Comparison of ENCODE assay signal across 8 cellular contexts in genomic region chr15:89654311-89654761, GRCh38. TPM values are rescaled to one million over a fixed set of nuclear protein-coding genes. Genes with fewer than 3 reads are reported as not detected.
DNase-seq lines count a peak whose midpoint lies in the region; ATAC-seq, FAIRE-seq and TF ChIP-seq lines count a peak whose summit lies in the region.

No MANE protein-coding gene starts in this region.

- H2AFZ ChIP-seq in astrocyte (ENCODE audit: low read depth, low read length) = peak overlapping the region; percentile 94
- no peak overlapping the region for H2AFZ ChIP-seq in HepG2 (ENCODE audit: low read length)

- no TSS peak for BruUV-seq in HepG2 (replicated peaks; lab: Mats Ljungman, UMichigan)

- TF ChIP-seq POLR2A in HepG2 (IDR thresholded peaks at IDR 0.05; ENCODE audit: insufficient read depth in 1 of 2, low read depth in 2 of 2, low read length in 2 of 2) = no peak
- TF ChIP-seq POLR2A in transverse colon (IDR thresholded peaks at IDR 0.05) = no peak

- intact Hi-C loops in HepG2 (cut with micrococcal nuclease; ENCODE audit: unreplicated experiment) = no loop called here
- intact Hi-C loops in transverse colon (cut with DNase I; ENCODE audit: low total_unique reads) = no loop called here

- TF ChIP-seq RAD21 in HepG2 (CRISPR knock-in tag; IDR thresholded peaks at IDR 0.05) = no peak

- H3K27me3 ChIP-seq in astrocyte (ENCODE audit: insufficient read depth, low read length) = no peaks in the 10 kb centered on the region
- peaks cover 0 to 2% of the 10 kb centered on the region in 2 experiments; a peak in 1 of 5 replicates for H3K27me3 ChIP-seq in HepG2 (ENCODE audit: control insufficient read depth in 1 of 2, insufficient read depth in 2 of 2, low read length in 2 of 2)
- peaks cover 20% of the 10 kb centered on the region for H3K27me3 ChIP-seq in transverse colon

- WGBS in HepG2 (ENCODE audit: low lambda C conversion rate) = 6% methylated on average over 13 of the region's 13 CpGs
- 56 to 74% methylated on average over 5 to 13 of the region's 13 CpGs for WGBS in transverse colon (ENCODE audit: low coverage in 1 of 2), 2 donors

- POLR2A ChIA-PET in HepG2 (lab: Yijun Ruan, JAX) = interaction anchor here (1.0 kb wide), 1 partner anchor 11 kb away, joined by 3 read pairs; no protein-coding TSS in a partner anchor

- DNase-seq in activated T-cell treated with anti-CD3 and anti-CD28 coated beads, Interleukin-2, amount 50 U/mL, for 24 hours = no peak
- DNase-seq in activated T-cell treated with anti-CD3 and anti-CD28 coated beads, Interleukin-2, amount 50 U/mL, for 48 hours = no peak
- DNase-seq in astrocyte (ENCODE audit: low read depth) (peak; percentile 20), HepG2 (ENCODE audit: low spot score) (no peak), transverse colon (no peak), NCI-H748 treated with DMSO at 0.1 percent for 48 hours (lab: John Stamatoyannopoulos, UW) (no peak)

- H4K20me1 ChIP-seq in astrocyte (ENCODE audit: insufficient read depth, low read length) = peaks cover 22% of the 10 kb centered on the region
- no peaks in the 10 kb centered on the region for H4K20me1 ChIP-seq in HepG2 (ENCODE audit: insufficient read depth, low read length)

- H3K9ac ChIP-seq in astrocyte (ENCODE audit: low read length) = peak overlapping the region; percentile 85
- H3K9ac ChIP-seq in HepG2 (ENCODE audit: insufficient read depth, low read depth, low read length) = peak overlapping the region; percentile 60

- H3K4me3 ChIP-seq in astrocyte (ENCODE audit: insufficient read depth, low read depth, low read length) (peak overlapping the region; percentile 76), HepG2 (replicated peaks in 1 of 3; ENCODE audit: insufficient read depth in 1 of 3, low read depth in 2 of 3, low read length in 3 of 3) (peak overlapping the region; percentile 66 to 97 (median 85)), transverse colon (peak overlapping the region in 3 of 4 donors; percentile 39 to 63 (median 61))

- peaks cover 26% of the 10 kb centered on the region for H3K79me2 ChIP-seq in astrocyte (ENCODE audit: insufficient read depth, low read length)
- H3K79me2 ChIP-seq in HepG2 (ENCODE audit: insufficient read depth, low read length) = no peaks in the 10 kb centered on the region

- peak; percentile 27 for ATAC-seq in HepG2
- no peak for ATAC-seq in GM18502 (IDR thresholded peaks at IDR 0.05; ENCODE audit: poor library complexity, unreplicated experiment)
- ATAC-seq in GM18909 (IDR thresholded peaks at IDR 0.05; ENCODE audit: poor library complexity, unreplicated experiment) = no peak

- H3K4me3 Mint-ChIP-seq in activated T-cell treated with anti-CD3 and anti-CD28 coated beads, Interleukin-2, amount 50 U/mL, for 24 hours = peak overlapping the region; percentile 79
- peak overlapping the region; percentile 90 for H3K4me3 Mint-ChIP-seq in astrocyte (ENCODE audit: unreplicated experiment)

- H3K4me2 ChIP-seq in astrocyte (ENCODE audit: low read length) (peak overlapping the region; percentile 100), HepG2 (ENCODE audit: low read depth, low read length) (peak overlapping the region; percentile 100)

- H3K27ac ChIP-seq in astrocyte (ENCODE audit: low read depth, low read length) (no peak overlapping the region), HepG2 (ENCODE audit: extremely low read length, insufficient read depth, low read length) (no peak overlapping the region), transverse colon (no peak overlapping the region)

- TF ChIP-seq EP300 in HepG2 (IDR thresholded peaks at IDR 0.05; ENCODE audit: low read depth in 2 of 2, low read length in 2 of 2) (no peak), HepG2 (CRISPR knock-in tag; IDR thresholded peaks at IDR 0.05; ENCODE audit: borderline replicate concordance) (no peak), transverse colon (IDR thresholded peaks at IDR 0.05; ENCODE audit: low read depth) (no peak)

- no peaks in the 10 kb centered on the region for H3K36me3 Mint-ChIP-seq in activated T-cell treated with anti-CD3 and anti-CD28 coated beads, Interleukin-2, amount 50 U/mL, for 24 hours (ENCODE audit: low read depth)
- H3K36me3 Mint-ChIP-seq in astrocyte (ENCODE audit: low read depth, unreplicated experiment) = peaks cover 7% of the 10 kb centered on the region

- CTCF ChIA-PET in HepG2 (lab: Yijun Ruan, JAX; ENCODE audit: low intra/inter-chr PET ratio, low total read pairs) = no interaction called here

- no peaks in the 10 kb centered on the region for H3K9me3 Mint-ChIP-seq in activated T-cell treated with anti-CD3 and anti-CD28 coated beads, Interleukin-2, amount 50 U/mL, for 24 hours
- peaks cover 2% of the 10 kb centered on the region for H3K9me3 Mint-ChIP-seq in astrocyte (ENCODE audit: unreplicated experiment)

- no peaks in the 10 kb centered on the region for H3K9me3 ChIP-seq in astrocyte (ENCODE audit: insufficient read depth, low read depth, low read length)
- no peaks in the 10 kb centered on the region for H3K9me3 ChIP-seq in HepG2 (ENCODE audit: low read length)
- no peaks in the 10 kb centered on the region for H3K9me3 ChIP-seq in transverse colon

- no peak overlapping the region for H3K27ac Mint-ChIP-seq in activated T-cell treated with anti-CD3 and anti-CD28 coated beads, Interleukin-2, amount 50 U/mL, for 24 hours
- H3K27ac Mint-ChIP-seq in astrocyte (ENCODE audit: unreplicated experiment) = no peak overlapping the region

- peaks cover 15% of the 10 kb centered on the region for H3K4me1 Mint-ChIP-seq in activated T-cell treated with anti-CD3 and anti-CD28 coated beads, Interleukin-2, amount 50 U/mL, for 24 hours (ENCODE audit: low read depth)
- H3K4me1 Mint-ChIP-seq in astrocyte (ENCODE audit: low read depth, unreplicated experiment) = peaks cover 5% of the 10 kb centered on the region

- H3K4me1 ChIP-seq in astrocyte (ENCODE audit: insufficient read depth, low read length) (peaks cover 5% of the 10 kb centered on the region), HepG2 (ENCODE audit: insufficient read depth, low read length) (peaks cover 31% of the 10 kb centered on the region), transverse colon (peaks cover 0 to 16% (median 9%) of the 10 kb centered on the region in 4 donors)

- FAIRE-seq in astrocyte (lab: Jason Lieb, UNC) = no peak
- no peak for FAIRE-seq in HepG2 (lab: Jason Lieb, UNC)

- TF ChIP-seq CTCF in astrocyte (IDR thresholded peaks at IDR 0.05; ENCODE audit: insufficient read depth, low read depth, low read length) = no peak
- TF ChIP-seq CTCF in HepG2 (CRISPR knock-in tag; IDR thresholded peaks at IDR 0.05) = no peak
- TF ChIP-seq CTCF in transverse colon (IDR thresholded peaks at IDR 0.05) = no peak

- in situ Hi-C loops in HepG2 (cut with HindIII; ENCODE audit: extremely low pct_ligation_motif_present, low pct_unique_long_range_greater_than_20kb) = no loop called here
- in situ Hi-C loops in transverse colon (cut with MboI; ENCODE audit: low pct_ligation_motif_present in 1 of 4, low pct_unique_long_range_greater_than_20kb in 1 of 4, low sequenced_read_pairs in 3 of 4) = no loop called here

- H3K36me3 ChIP-seq in astrocyte (ENCODE audit: insufficient read depth, low read length) (no peaks in the 10 kb centered on the region), HepG2 (replicated peaks in 1 of 2; ENCODE audit: control insufficient read depth in 1 of 2, insufficient read depth in 2 of 2, low read length in 2 of 2) (no peaks in the 10 kb centered on the region; a peak in 1 of 5 replicates), transverse colon (no peaks in the 10 kb centered on the region)

- H3K27me3 Mint-ChIP-seq in activated T-cell treated with anti-CD3 and anti-CD28 coated beads, Interleukin-2, amount 50 U/mL, for 24 hours = peaks cover 46% of the 10 kb centered on the region
- peaks cover 16% of the 10 kb centered on the region for H3K27me3 Mint-ChIP-seq in astrocyte (ENCODE audit: low read depth, unreplicated experiment)

RNA-seq across cellular contexts. Expression of gene KIF7, which starts 0.9 kb away (rescaled TPM):
- total RNA-seq in astrocyte = 5.1 and 5.3 TPM in 2 replicates
- 4.4 and 6.2 TPM in 2 replicates for total RNA-seq in HepG2 (2016; rRNA removed; fragmentation: Illumina TruSeq; extraction: Trizol)
- total RNA-seq in HepG2 (2016; cell fraction: cytosol; rRNA removed; fragmentation: Illumina TruSeq; extraction: Trizol; ENCODE audit: low read depth) = 0.26 and 0.40 TPM in 2 replicates
- 3.6 and 6.7 TPM in 2 replicates for total RNA-seq in HepG2 (2016; cell fraction: insoluble cytoplasmic fraction; rRNA removed; fragmentation: Illumina TruSeq; extraction: Trizol)
- total RNA-seq in HepG2 (2016; cell fraction: membrane; rRNA removed; fragmentation: Illumina TruSeq; extraction: Trizol) = 0.65 and 0.86 TPM in 2 replicates
- total RNA-seq in HepG2 (2016; cell fraction: nucleus; rRNA removed; fragmentation: Illumina TruSeq; extraction: Trizol) = 4.7 and 7.0 TPM in 2 replicates
- polyA plus RNA-seq in HepG2 (2011; rRNA removed) = 1.5 and 2.2 TPM in 2 replicates
- 1.0 and 1.3 TPM in 2 replicates for polyA plus RNA-seq in HepG2 (2011; cell fraction: cytosol; rRNA removed)
- 7.0 and 11.6 TPM in 2 replicates for polyA plus RNA-seq in HepG2 (2011; cell fraction: nucleus; rRNA removed)
- 1.1 and 1.2 TPM in 2 replicates for polyA plus RNA-seq in HepG2 (2012)
- polyA plus RNA-seq in HepG2 (2016; cell fraction: cytosol; fragmentation: Illumina TruSeq; extraction: Trizol; ENCODE audit: low read depth) = 0.14 and 0.16 TPM in 2 replicates
- polyA plus RNA-seq in HepG2 (2016; cell fraction: insoluble cytoplasmic fraction; fragmentation: Illumina TruSeq; extraction: Trizol; ENCODE audit: low read depth) = 3.4 and 4.0 TPM in 2 replicates
- polyA plus RNA-seq in HepG2 (2016; cell fraction: membrane; fragmentation: Illumina TruSeq; extraction: Trizol; ENCODE audit: low read depth) = 0.29 and 0.38 TPM in 2 replicates
- polyA plus RNA-seq in HepG2 (2016; cell fraction: nucleus; fragmentation: Illumina TruSeq; extraction: Trizol; ENCODE audit: insufficient read depth, low read depth) = 12.8 and 16.5 TPM in 2 replicates
- polyA minus RNA-seq in HepG2 (2011; rRNA and poly(A)+ RNA removed; ENCODE audit: low replicate concordance) = 0.21 and 4.1 TPM in 2 replicates
- 0.89 and 1.2 TPM in 2 replicates for polyA minus RNA-seq in HepG2 (2011; cell fraction: cytosol; rRNA and poly(A)+ RNA removed)
- 3.3 and 3.5 TPM in 2 replicates for polyA minus RNA-seq in HepG2 (2011; cell fraction: nucleus; rRNA and poly(A)+ RNA removed)
- 10 to 100 TPM in 1 of 4 donors, 1 to 10 TPM in 3; 2.3 to 11.5 (median 5.4) TPM for total RNA-seq in transverse colon

RNA-seq across cellular contexts. Expression of gene PLIN1, which starts 24.8 kb away (rescaled TPM):
- total RNA-seq in astrocyte (0.14 TPM in 1 of 2 replicates, not detected in the other), HepG2 (2016; rRNA removed; fragmentation: Illumina TruSeq; extraction: Trizol) (0.73 and 1.2 TPM in 2 replicates), transverse colon (10 to 100 TPM in 3 of 4 donors, 1 to 10 TPM in 1; 4.6 to 48.3 (median 11.9) TPM)
- 0.71 TPM in 2 replicates for total RNA-seq in HepG2 (2016; cell fraction: cytosol; rRNA removed; fragmentation: Illumina TruSeq; extraction: Trizol; ENCODE audit: low read depth)
- 0.65 and 1.4 TPM in 2 replicates for total RNA-seq in HepG2 (2016; cell fraction: insoluble cytoplasmic fraction; rRNA removed; fragmentation: Illumina TruSeq; extraction: Trizol)
- 0.34 and 0.76 TPM in 2 replicates for total RNA-seq in HepG2 (2016; cell fraction: membrane; rRNA removed; fragmentation: Illumina TruSeq; extraction: Trizol)
- 1.3 TPM in 2 replicates for total RNA-seq in HepG2 (2016; cell fraction: nucleus; rRNA removed; fragmentation: Illumina TruSeq; extraction: Trizol)
- polyA plus RNA-seq in HepG2 (2011; rRNA removed) = 0.74 and 0.78 TPM in 2 replicates
- polyA plus RNA-seq in HepG2 (2011; cell fraction: cytosol; rRNA removed) = 0.16 and 0.60 TPM in 2 replicates
- 1.6 and 2.1 TPM in 2 replicates for polyA plus RNA-seq in HepG2 (2011; cell fraction: nucleus; rRNA removed)
- 0.49 and 0.54 TPM in 2 replicates for polyA plus RNA-seq in HepG2 (2012)
- polyA plus RNA-seq in HepG2 (2016; cell fraction: cytosol; fragmentation: Illumina TruSeq; extraction: Trizol; ENCODE audit: low read depth) = 1.5 and 1.7 TPM in 2 replicates
- polyA plus RNA-seq in HepG2 (2016; cell fraction: insoluble cytoplasmic fraction; fragmentation: Illumina TruSeq; extraction: Trizol; ENCODE audit: low read depth) = 0.97 and 1.0 TPM in 2 replicates
- polyA plus RNA-seq in HepG2 (2016; cell fraction: membrane; fragmentation: Illumina TruSeq; extraction: Trizol; ENCODE audit: low read depth) = 0.22 and 0.55 TPM in 2 replicates
- polyA plus RNA-seq in HepG2 (2016; cell fraction: nucleus; fragmentation: Illumina TruSeq; extraction: Trizol; ENCODE audit: insufficient read depth, low read depth) = 3.1 and 3.5 TPM in 2 replicates
- polyA minus RNA-seq in HepG2 (2011; rRNA and poly(A)+ RNA removed; ENCODE audit: low replicate concordance) = 0.49 TPM in 1 of 2 replicates, not detected in the other
- not detected in 2 replicates for polyA minus RNA-seq in HepG2 (2011; cell fraction: cytosol; rRNA and poly(A)+ RNA removed)
- 0.87 and 1.4 TPM in 2 replicates for polyA minus RNA-seq in HepG2 (2011; cell fraction: nucleus; rRNA and poly(A)+ RNA removed)

RNA-seq across cellular contexts. Expression of gene PEX11A, which starts 36.2 kb away (rescaled TPM):
- total RNA-seq in astrocyte = 2.1 and 2.5 TPM in 2 replicates
- total RNA-seq in HepG2 (2016; rRNA removed; fragmentation: Illumina TruSeq; extraction: Trizol) = 13.9 and 15.1 TPM in 2 replicates
- total RNA-seq in HepG2 (2016; cell fraction: cytosol; rRNA removed; fragmentation: Illumina TruSeq; extraction: Trizol; ENCODE audit: low read depth) = 4.7 and 7.4 TPM in 2 replicates
- 13.4 and 17.5 TPM in 2 replicates for total RNA-seq in HepG2 (2016; cell fraction: insoluble cytoplasmic fraction; rRNA removed; fragmentation: Illumina TruSeq; extraction: Trizol)
- total RNA-seq in HepG2 (2016; cell fraction: membrane; rRNA removed; fragmentation: Illumina TruSeq; extraction: Trizol) = 13.1 and 13.3 TPM in 2 replicates
- 10.3 and 14.3 TPM in 2 replicates for total RNA-seq in HepG2 (2016; cell fraction: nucleus; rRNA removed; fragmentation: Illumina TruSeq; extraction: Trizol)
- polyA plus RNA-seq in HepG2 (2011; rRNA removed) = 9.9 and 10.2 TPM in 2 replicates
- polyA plus RNA-seq in HepG2 (2011; cell fraction: cytosol; rRNA removed) = 6.7 and 8.8 TPM in 2 replicates
- polyA plus RNA-seq in HepG2 (2011; cell fraction: nucleus; rRNA removed) = 3.8 and 4.1 TPM in 2 replicates
- polyA plus RNA-seq in HepG2 (2012) = 7.1 and 12.4 TPM in 2 replicates
- 4.6 and 5.2 TPM in 2 replicates for polyA plus RNA-seq in HepG2 (2016; cell fraction: cytosol; fragmentation: Illumina TruSeq; extraction: Trizol; ENCODE audit: low read depth)
- polyA plus RNA-seq in HepG2 (2016; cell fraction: insoluble cytoplasmic fraction; fragmentation: Illumina TruSeq; extraction: Trizol; ENCODE audit: low read depth) = 11.8 and 13.2 TPM in 2 replicates
- polyA plus RNA-seq in HepG2 (2016; cell fraction: membrane; fragmentation: Illumina TruSeq; extraction: Trizol; ENCODE audit: low read depth) = 7.2 and 9.6 TPM in 2 replicates
- 20.5 and 22.2 TPM in 2 replicates for polyA plus RNA-seq in HepG2 (2016; cell fraction: nucleus; fragmentation: Illumina TruSeq; extraction: Trizol; ENCODE audit: insufficient read depth, low read depth)
- 11.1 and 11.3 TPM in 2 replicates for polyA minus RNA-seq in HepG2 (2011; rRNA and poly(A)+ RNA removed; ENCODE audit: low replicate concordance)
- 6.5 and 7.1 TPM in 2 replicates for polyA minus RNA-seq in HepG2 (2011; cell fraction: cytosol; rRNA and poly(A)+ RNA removed)
- 4.8 and 7.3 TPM in 2 replicates for polyA minus RNA-seq in HepG2 (2011; cell fraction: nucleus; rRNA and poly(A)+ RNA removed)
- 100 to 1,000 TPM in 1 of 4 donors, 10 to 100 TPM in 2, 1 to 10 TPM in 1; 6.8 to 113 (median 40.6) TPM for total RNA-seq in transverse colon

RNA-seq across cellular contexts. Expression of gene WDR93, which starts 36.3 kb away (rescaled TPM):
- total RNA-seq in astrocyte = not detected in 2 replicates
- not detected in 2 replicates for total RNA-seq in HepG2 (2016; rRNA removed; fragmentation: Illumina TruSeq; extraction: Trizol)
- total RNA-seq in HepG2 (2016; cell fraction: cytosol; rRNA removed; fragmentation: Illumina TruSeq; extraction: Trizol; ENCODE audit: low read depth) = not detected in 2 replicates
- 0.06 TPM in 1 of 2 replicates, not detected in the other for total RNA-seq in HepG2 (2016; cell fraction: insoluble cytoplasmic fraction; rRNA removed; fragmentation: Illumina TruSeq; extraction: Trizol)
- not detected in 2 replicates for total RNA-seq in HepG2 (2016; cell fraction: membrane; rRNA removed; fragmentation: Illumina TruSeq; extraction: Trizol)
- total RNA-seq in HepG2 (2016; cell fraction: nucleus; rRNA removed; fragmentation: Illumina TruSeq; extraction: Trizol) = not detected in 2 replicates
- 0.07 and 0.08 TPM in 2 replicates for polyA plus RNA-seq in HepG2 (2011; rRNA removed)
- polyA plus RNA-seq in HepG2 (2011; cell fraction: cytosol; rRNA removed) = 0.03 and 0.05 TPM in 2 replicates
- not detected in 2 replicates for polyA plus RNA-seq in HepG2 (2011; cell fraction: nucleus; rRNA removed)
- not detected in 2 replicates for polyA plus RNA-seq in HepG2 (2012)
- polyA plus RNA-seq in HepG2 (2016; cell fraction: cytosol; fragmentation: Illumina TruSeq; extraction: Trizol; ENCODE audit: low read depth) = not detected in 2 replicates
- not detected in 2 replicates for polyA plus RNA-seq in HepG2 (2016; cell fraction: insoluble cytoplasmic fraction; fragmentation: Illumina TruSeq; extraction: Trizol; ENCODE audit: low read depth)
- not detected in 2 replicates for polyA plus RNA-seq in HepG2 (2016; cell fraction: membrane; fragmentation: Illumina TruSeq; extraction: Trizol; ENCODE audit: low read depth)
- not detected in 2 replicates for polyA plus RNA-seq in HepG2 (2016; cell fraction: nucleus; fragmentation: Illumina TruSeq; extraction: Trizol; ENCODE audit: insufficient read depth, low read depth)
- polyA minus RNA-seq in HepG2 (2011; rRNA and poly(A)+ RNA removed; ENCODE audit: low replicate concordance) = 0.14 TPM in 1 of 2 replicates, not detected in the other
- not detected in 2 replicates for polyA minus RNA-seq in HepG2 (2011; cell fraction: cytosol; rRNA and poly(A)+ RNA removed)
- not detected in 2 replicates for polyA minus RNA-seq in HepG2 (2011; cell fraction: nucleus; rRNA and poly(A)+ RNA removed)
- not detected for total RNA-seq in transverse colon
